In genomic region chr10:121833387-121833786, GRCh38 we compare ENCODE assay signal across 17 cellular contexts.
DNase-seq lines count a peak whose midpoint lies in the region; ATAC-seq and TF ChIP-seq lines count a peak whose summit lies in the region.
"Had no signal": no experiment of that assay in that cellular context is flagged by ENCODE, and none has a peak within 500 bp of the region (broad histone marks: within the 10 kb centered on the region; RNA-seq: fewer than 3 reads in every experiment).

No MANE protein-coding gene starts in this region.

- no peak for TF ChIP-seq CTCF in Caco-2 (IDR thresholded peaks at IDR 0.05; ENCODE audit: insufficient read depth in 1 of 2, low read depth in 1 of 2, low read length in 1 of 2, severe bottlenecking in 1 of 2, unreplicated experiment in 1 of 2)
- TF ChIP-seq CTCF in hepatocyte (IDR thresholded peaks at IDR 0.05; ENCODE audit: poor library complexity) = no peak

- peaks cover 1% of the 10 kb centered on the region; the same call in 1 of the 2 replicates for H3K36me3 ChIP-seq in Caco-2 (ENCODE audit: control insufficient read depth, insufficient read depth, low read length)
- no peaks in the 10 kb centered on the region for H3K36me3 ChIP-seq in hepatocyte (replicated peaks; ENCODE audit: insufficient read depth, low read depth)

- H3K9me3 ChIP-seq in Caco-2 (0 out of 2 replicates have a peak, but pooled peaks cover 7% of the 10 kb centered on the region), hepatocyte (ENCODE audit: low read depth) (no peaks in the 10 kb centered on the region)

- H3K27me3 ChIP-seq in Caco-2 (replicated peaks; ENCODE audit: control insufficient read depth, insufficient read depth, low read length) = no peaks in the 10 kb centered on the region
- no peaks in the 10 kb centered on the region for H3K27me3 ChIP-seq in hepatocyte

- H3K4me1 Mint-ChIP-seq in Caco-2 (ENCODE audit: low read depth, unreplicated experiment) = peaks cover 53% of the 10 kb centered on the region
- peaks cover 0 to 1% (median 0%) of the 10 kb centered on the region in 3 donors for H3K4me1 Mint-ChIP-seq in IgD-negative memory B cell
- peaks cover 2 to 9% of the 10 kb centered on the region in 2 donors for H3K4me1 Mint-ChIP-seq in effector memory CD8-positive, alpha-beta T cell (ENCODE audit: low read depth in 2 of 2)

- H3K27ac Mint-ChIP-seq in Caco-2 (ENCODE audit: unreplicated experiment) (peak overlapping the region; percentile 46), IgD-negative memory B cell (peak overlapping the region in 2 of 3 donors; percentile 29 to 56)
- no peak overlapping the region for H3K27ac Mint-ChIP-seq in effector memory CD8-positive, alpha-beta T cell
- H3K27ac Mint-ChIP-seq: B cell; CD4-positive, alpha-beta T cell had no signal

- no peaks in the 10 kb centered on the region for H3K9me2 ChIP-seq in hepatocyte (replicated peaks; ENCODE audit: insufficient read depth)

- DNase-seq in Caco-2 (peak; percentile 62 to 64), amniotic epithelial cell (ENCODE audit: low read depth) (peak; percentile 54), hepatocyte (ENCODE audit: low spot score) (no peak), SHP77 treated with DMSO at 0.1 percent for 48 hours (lab: John Stamatoyannopoulos, UW) (no peak)
- no peak for DNase-seq in effector memory CD8-positive, alpha-beta T cell
- DNase-seq: ACHN; C1 segment of cervical spinal cord; CD4-positive, alpha-beta T cell; COR-L47; DND-41; GDM1; GM23248; H7 had no signal

- CTCF ChIA-PET in Caco-2 (lab: Charles Lee) = interaction anchor here (0.6 to 1.1 kb wide), 2 partner anchors 61 to 101 kb away, joined by 3 to 6 read pairs; no protein-coding TSS in a partner anchor

- no peaks in the 10 kb centered on the region for H3K79me2 ChIP-seq in hepatocyte

- no peaks in the 10 kb centered on the region for H3K27me3 Mint-ChIP-seq in Caco-2 (ENCODE audit: insufficient read depth, unreplicated experiment)
- no peaks in the 10 kb centered on the region for H3K27me3 Mint-ChIP-seq in IgD-negative memory B cell
- H3K27me3 Mint-ChIP-seq in effector memory CD8-positive, alpha-beta T cell = no peaks in the 10 kb centered on the region
- H3K27me3 Mint-ChIP-seq: B cell; CD4-positive, alpha-beta T cell had no signal

- peak overlapping the region; percentile 4 for H3K4me3 Mint-ChIP-seq in Caco-2 (ENCODE audit: unreplicated experiment)
- no peak overlapping the region for H3K4me3 Mint-ChIP-seq in IgD-negative memory B cell
- H3K4me3 Mint-ChIP-seq in effector memory CD8-positive, alpha-beta T cell = no peak overlapping the region
- H3K4me3 Mint-ChIP-seq: B cell; CD4-positive, alpha-beta T cell had no signal

- ATAC-seq in GM18873 (IDR thresholded peaks at IDR 0.05; ENCODE audit: low FRiP score, unreplicated experiment) (no peak), GM18907 (IDR thresholded peaks at IDR 0.05; ENCODE audit: unreplicated experiment) (no peak)
- no peak for ATAC-seq in effector memory CD8-positive, alpha-beta T cell (replicated peaks)

- WGBS in hepatocyte (ENCODE audit: low lambda C conversion rate, missing lambda C conversion rate) = 14% methylated on average over 1 of the region's 1 CpG

- intact Hi-C loops in Caco-2 (cut with micrococcal nuclease; ENCODE audit: unreplicated experiment) = loop anchor here (1.0 to 5.0 kb wide), 2 partner anchors 59 to 146 kb away; no protein-coding TSS in a partner anchor

- H3K9me3 Mint-ChIP-seq in Caco-2 (ENCODE audit: unreplicated experiment) = peaks cover 6% of the 10 kb centered on the region
- no peaks in the 10 kb centered on the region for H3K9me3 Mint-ChIP-seq in IgD-negative memory B cell
- no peaks in the 10 kb centered on the region for H3K9me3 Mint-ChIP-seq in effector memory CD8-positive, alpha-beta T cell
- H3K9me3 Mint-ChIP-seq: CD4-positive, alpha-beta T cell had no signal

- H4K20me1 ChIP-seq in hepatocyte (ENCODE audit: insufficient read depth, poor library complexity, severe bottlenecking) = no peaks in the 10 kb centered on the region

- no peak overlapping the region for H2AFZ ChIP-seq in hepatocyte
- H2AFZ ChIP-seq: GM23248 had no signal

- BruUV-seq in Caco-2 (replicated peaks; lab: Mats Ljungman, UMichigan) = no TSS peak

- peak overlapping the region; percentile 13 for H3K4me2 ChIP-seq in hepatocyte

- H3K4me3 ChIP-seq in Caco-2 (ENCODE audit: low read depth, low read length) (no peak overlapping the region), hepatocyte (no peak overlapping the region)
- H3K4me3 ChIP-seq: GM23248 had no signal

- H3K27ac ChIP-seq in hepatocyte = peak overlapping the region; percentile 35
- H3K27ac ChIP-seq: GM23248 had no signal

- H3K4me1 ChIP-seq in Caco-2 (peaks cover 54% of the 10 kb centered on the region), hepatocyte (ENCODE audit: insufficient read depth) (peaks cover 21% of the 10 kb centered on the region)

- POLR2A ChIA-PET in Caco-2 (lab: Charles Lee) = interaction anchor here (0.6 kb wide), 1 partner anchor 468 kb away, joined by 6 read pairs; no protein-coding TSS in a partner anchor

- peaks cover 76% of the 10 kb centered on the region for H3K36me3 Mint-ChIP-seq in Caco-2 (ENCODE audit: insufficient read depth, unreplicated experiment)
- peaks cover 9% of the 10 kb centered on the region for H3K36me3 Mint-ChIP-seq in IgD-negative memory B cell
- H3K36me3 Mint-ChIP-seq in effector memory CD8-positive, alpha-beta T cell (ENCODE audit: insufficient read depth) = peaks cover 14% of the 10 kb centered on the region

Comparison
In these comparisons a context has a peak if more than half of its experiments do, and no peak if none do; other contexts are left out.
1. DNase-seq: peak in Caco-2 (2 of 2) and amniotic epithelial cell (single experiment); none in hepatocyte (single experiment), effector memory CD8-positive, alpha-beta T cell (0 of 3) and SHP77 treated with DMSO at 0.1 percent for 48 hours (single experiment).
2. H3K27ac Mint-ChIP-seq: peak in Caco-2 (single experiment) and IgD-negative memory B cell (2 of 3); none in effector memory CD8-positive, alpha-beta T cell (0 of 2).